Comparison of ENCODE assay signal across 21 cellular contexts in genomic region chr5:175684931-175685330, GRCh38. TPM values are rescaled to one million over a fixed set of nuclear protein-coding genes. Genes with fewer than 3 reads are reported as not detected.
A peak's percentile ranks its signal among the peaks of the same experiment; 100 is the strongest.
DNase-seq lines count a peak whose midpoint lies in the region; TF ChIP-seq lines count a peak whose summit lies in the region.
"Had no signal": no experiment of that assay in that cellular context is flagged by ENCODE, and none has a peak within 500 bp of the region (broad histone marks: within the 10 kb centered on the region; RNA-seq: fewer than 3 reads in every experiment).

No MANE protein-coding gene starts in this region.

- no peak for TF ChIP-seq CTCF in neutrophil (IDR thresholded peaks at IDR 0.05)
- no peak for TF ChIP-seq CTCF in osteocyte (IDR thresholded peaks at IDR 0.05)

- H3K36me3 Mint-ChIP-seq in activated T-cell treated with anti-CD3 and anti-CD28 coated beads, Interleukin-2, amount 50 U/mL, for 24 hours (ENCODE audit: low read depth), result peaks cover 79% of the 10 kb centered on the region
- peaks cover 33% of the 10 kb centered on the region for H3K36me3 Mint-ChIP-seq in activated naive CD8-positive, alpha-beta T cell treated with anti-CD3 and anti-CD28 coated beads for 36 hours
- H3K36me3 Mint-ChIP-seq in osteocyte (ENCODE audit: unreplicated experiment), result no peaks in the 10 kb centered on the region
- H3K36me3 Mint-ChIP-seq: IgD-negative memory B cell had no signal

- peaks cover 6 to 40% (median 25%) of the 10 kb centered on the region in 11 experiments; a peak in 17 of 22 replicates for H4K20me1 ChIP-seq in BLaER1 treated with 17β-estradiol and CSF1 and Interleukin-3, amounts not matched to agents 10 nM and 100 nM

- peaks cover 32% of the 10 kb centered on the region for H3K4me1 Mint-ChIP-seq in activated T-cell treated with anti-CD3 and anti-CD28 coated beads, Interleukin-2, amount 50 U/mL, for 24 hours (ENCODE audit: low read depth)
- peaks cover 29% of the 10 kb centered on the region for H3K4me1 Mint-ChIP-seq in activated naive CD8-positive, alpha-beta T cell treated with anti-CD3 and anti-CD28 coated beads for 36 hours
- no peaks in the 10 kb centered on the region for H3K4me1 Mint-ChIP-seq in osteocyte (ENCODE audit: unreplicated experiment)
- H3K4me1 Mint-ChIP-seq: B cell; CD8-positive, alpha-beta memory T cell; IgD-negative memory B cell had no signal

- peak overlapping the region; percentile 45 for H3K27ac Mint-ChIP-seq in activated T-cell treated with anti-CD3 and anti-CD28 coated beads, Interleukin-2, amount 50 U/mL, for 24 hours
- peak overlapping the region; percentile 12 for H3K27ac Mint-ChIP-seq in activated naive CD8-positive, alpha-beta T cell treated with anti-CD3 and anti-CD28 coated beads for 36 hours
- H3K27ac Mint-ChIP-seq in osteocyte (ENCODE audit: unreplicated experiment), result no peak overlapping the region
- H3K27ac Mint-ChIP-seq: B cell; CD8-positive, alpha-beta memory T cell; IgD-negative memory B cell had no signal

- H3K27me3 ChIP-seq in BLaER1 treated with 17β-estradiol and CSF1 and Interleukin-3, amounts not matched to agents 10 nM and 100 nM, result no peaks in the 10 kb centered on the region
- no peaks in the 10 kb centered on the region for H3K27me3 ChIP-seq in neutrophil

- no peak overlapping the region for H3K4me3 ChIP-seq in BLaER1 treated with 17β-estradiol and CSF1 and Interleukin-3, amounts not matched to agents 10 nM and 100 nM
- no peak overlapping the region for H3K4me3 ChIP-seq in neutrophil (ENCODE audit: low read depth in 1 of 2, low read length in 1 of 2)
- H3K4me3 ChIP-seq: MG63, PC-9 had no signal

- no peaks in the 10 kb centered on the region for H3K9me3 ChIP-seq in BLaER1 treated with 17β-estradiol and CSF1 and Interleukin-3, amounts not matched to agents 10 nM and 100 nM (replicated peaks in 1 of 11)
- no peaks in the 10 kb centered on the region for H3K9me3 ChIP-seq in neutrophil
- H3K9me3 ChIP-seq: MG63 had no signal

- no peaks in the 10 kb centered on the region for H3K9me3 Mint-ChIP-seq in activated T-cell treated with anti-CD3 and anti-CD28 coated beads, Interleukin-2, amount 50 U/mL, for 24 hours
- H3K9me3 Mint-ChIP-seq in activated naive CD8-positive, alpha-beta T cell treated with anti-CD3 and anti-CD28 coated beads for 36 hours, result no peaks in the 10 kb centered on the region
- no peaks in the 10 kb centered on the region for H3K9me3 Mint-ChIP-seq in osteocyte (ENCODE audit: unreplicated experiment)

- H3K4me2 ChIP-seq in BLaER1 treated with 17β-estradiol and CSF1 and Interleukin-3, amounts not matched to agents 10 nM and 100 nM, result peak overlapping the region; percentile 11 to 97 (median 59); a peak in 19 of 22 replicates
- H3K4me2 ChIP-seq: PC-9 had no signal

- H3K9ac ChIP-seq in BLaER1 treated with 17β-estradiol and CSF1 and Interleukin-3, amounts not matched to agents 10 nM and 100 nM, result no peak overlapping the region

- H3K36me3 ChIP-seq in BLaER1 treated with 17β-estradiol and CSF1 and Interleukin-3, amounts not matched to agents 10 nM and 100 nM, result peaks cover 34 to 68% (median 62%) of the 10 kb centered on the region in 11 experiments
- peaks cover 60% of the 10 kb centered on the region for H3K36me3 ChIP-seq in neutrophil
- H3K36me3 ChIP-seq: MG63 had no signal

- H3K27ac ChIP-seq in BLaER1 treated with 17β-estradiol and CSF1 and Interleukin-3, amounts not matched to agents 10 nM and 100 nM, result peak overlapping the region in 6 of 11 experiments; percentile 2 to 98 (median 42); a peak in 10 of 22 replicates
- H3K27ac ChIP-seq in neutrophil, result peak overlapping the region; percentile 11
- H3K27ac ChIP-seq: PC-9, RWPE1 had no signal

- H3K4me3 Mint-ChIP-seq in activated T-cell treated with anti-CD3 and anti-CD28 coated beads, Interleukin-2, amount 50 U/mL, for 24 hours, result no peak overlapping the region
- no peak overlapping the region for H3K4me3 Mint-ChIP-seq in activated naive CD8-positive, alpha-beta T cell treated with anti-CD3 and anti-CD28 coated beads for 36 hours
- no peak overlapping the region for H3K4me3 Mint-ChIP-seq in osteocyte (ENCODE audit: unreplicated experiment)
- H3K4me3 Mint-ChIP-seq: B cell; CD8-positive, alpha-beta memory T cell; IgD-negative memory B cell had no signal

- DNase-seq in activated T-cell treated with anti-CD3 and anti-CD28 coated beads, Interleukin-2, amount 50 U/mL, for 24 hours, result no peak
- no peak for DNase-seq in activated T-cell treated with anti-CD3 and anti-CD28 coated beads, Interleukin-2, amount 50 U/mL, for 1 hour
- no peak for DNase-seq in activated naive CD8-positive, alpha-beta T cell treated with anti-CD3 and anti-CD28 coated beads for 36 hours
- DNase-seq in NCI-H2196 treated with DMSO at 0.1 percent for 48 hours (lab: John Stamatoyannopoulos, UW; ENCODE audit: unreplicated experiment) (no peak), osteocyte (ENCODE audit: extremely low spot score, unreplicated experiment) (no peak), T1000 (lab: John Stamatoyannopoulos, UW) (no peak)
- DNase-seq: CD8-positive, alpha-beta memory T cell; GOT3; Karpas-422; MG63; NCI-H1048; NCI-H1436; NCI-H1930; NCI-H345; NCI-H524 treated with DMSO at 0.1 percent for 48 hours; PC-9 had no signal

- no peaks in the 10 kb centered on the region for H3K27me3 Mint-ChIP-seq in activated T-cell treated with anti-CD3 and anti-CD28 coated beads, Interleukin-2, amount 50 U/mL, for 24 hours
- no peaks in the 10 kb centered on the region for H3K27me3 Mint-ChIP-seq in activated naive CD8-positive, alpha-beta T cell treated with anti-CD3 and anti-CD28 coated beads for 36 hours
- H3K27me3 Mint-ChIP-seq in osteocyte (ENCODE audit: unreplicated experiment), result no peaks in the 10 kb centered on the region

- H3K4me1 ChIP-seq in BLaER1 treated with 17β-estradiol and CSF1 and Interleukin-3, amounts not matched to agents 10 nM and 100 nM, result peaks cover 63 to 99% (median 90%) of the 10 kb centered on the region in 10 experiments
- H3K4me1 ChIP-seq in neutrophil (ENCODE audit: control insufficient read depth in 1 of 2, insufficient read depth in 1 of 2, low read depth in 1 of 2, low read length in 1 of 2), result peaks cover 68 to 76% of the 10 kb centered on the region in 2 experiments

RNA-seq across cellular contexts. Expression of gene HRH2, which starts 27.1 kb away (rescaled TPM):
- 10 to 100 TPM; 40.2 to 41.2 TPM for total RNA-seq in activated naive CD8-positive, alpha-beta T cell treated with anti-CD3 and anti-CD28 coated beads for 36 hours
- total RNA-seq in osteocyte, result not detected in 2 replicates
- total RNA-seq: B cell, PC-9 had no signal

Comparison
In these comparisons a context has a peak if more than half of its experiments do, and no peak if none do; other contexts are left out.
1. RNA of gene HRH2, which starts 27.1 kb away (total RNA-seq): 40.2 to 41.2 TPM in activated naive CD8-positive, alpha-beta T cell treated with anti-CD3 and anti-CD28 coated beads for 36 hours; not detected in osteocyte; every median in the first group is over 10 times any median in the second.